Comparison of ENCODE assay signal across 21 cellular contexts in genomic region chr15:55715355-55716076, GRCh38. TPM values are rescaled to one million over a fixed set of nuclear protein-coding genes. Genes with fewer than 3 reads are reported as not detected.
DNase-seq lines count a peak whose midpoint lies in the region; ATAC-seq and TF ChIP-seq lines count a peak whose summit lies in the region.
"Had no signal": no experiment of that assay in that cellular context is flagged by ENCODE, and none has a peak within 500 bp of the region (broad histone marks: within the 10 kb centered on the region; RNA-seq: fewer than 3 reads in every experiment).

No MANE protein-coding gene starts in this region.

- no peak overlapping the region for H4K8ac ChIP-seq in neuronal stem cell (ENCODE audit: low read depth, low read length)

- no peak overlapping the region for H4K91ac ChIP-seq in neuronal stem cell (ENCODE audit: low read depth, low read length, poor library complexity)

- H3K36me3 ChIP-seq in GM23338 (ENCODE audit: insufficient read depth), result no peaks in the 10 kb centered on the region
- H3K36me3 ChIP-seq in adipocyte (ENCODE audit: control insufficient read depth, insufficient read depth, low read length, severe bottlenecking), result no peaks in the 10 kb centered on the region
- H3K36me3 ChIP-seq in neuronal stem cell (replicated peaks in 1 of 2; ENCODE audit: control insufficient read depth in 2 of 2, insufficient read depth in 2 of 2, low read length in 2 of 2), result peaks cover 5 to 87% of the 10 kb centered on the region in 2 donors
- no peaks in the 10 kb centered on the region for H3K36me3 ChIP-seq in stomach
- H3K36me3 ChIP-seq: SJSA1, thoracic aorta had no signal

- H3K4me3 Mint-ChIP-seq in GM23338, result peak overlapping the region; percentile 35; the same call in 2 of the 3 replicates
- H3K4me3 Mint-ChIP-seq: CD8-positive, alpha-beta T cell; T-helper 17 cell had no signal

- H2BK120ac ChIP-seq in neuronal stem cell (ENCODE audit: low read depth, low read length), result no peak overlapping the region

- H3K23ac ChIP-seq in neuronal stem cell (ENCODE audit: low read depth, low read length, poor library complexity), result no peak overlapping the region

- H3K27ac ChIP-seq in GM23338 (ENCODE audit: low read depth), result no peak overlapping the region
- H3K27ac ChIP-seq in neuronal stem cell (replicated peaks; ENCODE audit: low read length), result peak overlapping the region; percentile 51
- no peak overlapping the region for H3K27ac ChIP-seq in stomach
- H3K27ac ChIP-seq: SJSA1, thoracic aorta, VCaP had no signal

- peaks cover 18% of the 10 kb centered on the region for H3K36me3 Mint-ChIP-seq in GM23338 (ENCODE audit: low read depth)
- H3K36me3 Mint-ChIP-seq: CD8-positive, alpha-beta T cell had no signal

- H2AFZ ChIP-seq in GM23338, result no peak overlapping the region
- H2AFZ ChIP-seq in neuronal stem cell (ENCODE audit: low read length), result no peak overlapping the region

- no peak overlapping the region for H3K14ac ChIP-seq in neuronal stem cell (ENCODE audit: low read length)

- H3K79me2 ChIP-seq in GM23338 (replicated peaks; ENCODE audit: insufficient read depth), result no peaks in the 10 kb centered on the region

- peak overlapping the region; percentile 41 for H3K4me2 ChIP-seq in GM23338
- H3K4me2 ChIP-seq in neuronal stem cell (ENCODE audit: insufficient read depth, low read length, poor library complexity, severe bottlenecking), result no peak overlapping the region

- H3K4me1 Mint-ChIP-seq in GM23338, result peaks cover 28% of the 10 kb centered on the region

- DNase-seq in GM23338 (ENCODE audit: low spot score) (peak; percentile 74), adipocyte (ENCODE audit: low read depth) (peak; percentile 9), iPS-NIHi11 (ENCODE audit: low spot score) (peak; percentile 65), neuronal stem cell (ENCODE audit: low spot score) (no peak), stomach (no peak), superior temporal gyrus (ENCODE audit: extremely low spot score) (no peak), GM19238 (ENCODE audit: insufficient read length, low spot score) (no peak)
- no peak for DNase-seq in stimulated activated naive CD4-positive, alpha-beta T cell (lab: John Stamatoyannopoulos, UW)
- DNase-seq: activated CD4-positive, alpha-beta T cell treated with anti-CD3 and anti-CD28 coated beads, Interleukin-2, amount 50 U/mL, for 48 hours; activated gamma-delta T cell treated with Interleukin-2 at 50 U/mL for 16 hours; CD8-positive, alpha-beta T cell; cerebellar nuclear complex; kidney glomerular epithelial cell; midbrain; NCI-H1436; NCI-H2171 treated with DMSO at 0.1 percent for 48 hours; NCI-H748 treated with DMSO at 0.1 percent for 48 hours; T-helper 17 cell had no signal

- TF ChIP-seq EP300 in stomach (IDR thresholded peaks at IDR 0.05), result no peak

- H3K9ac ChIP-seq in adipocyte (ENCODE audit: low read length), result no peak overlapping the region
- no peak overlapping the region for H3K9ac ChIP-seq in neuronal stem cell (ENCODE audit: low read depth, low read length, poor library complexity)

- peaks cover 19% of the 10 kb centered on the region for H3K4me1 ChIP-seq in GM23338 (ENCODE audit: insufficient read depth)
- H3K4me1 ChIP-seq in adipocyte (ENCODE audit: control insufficient read depth, insufficient read depth, low read length), result peaks cover 2% of the 10 kb centered on the region
- H3K4me1 ChIP-seq in neuronal stem cell (ENCODE audit: control insufficient read depth in 2 of 2, insufficient read depth in 1 of 2, low read depth in 1 of 2, low read length in 2 of 2), result peaks cover 18 to 68% of the 10 kb centered on the region in 2 donors
- peaks cover 0 to 9% (median 0%) of the 10 kb centered on the region in 4 donors for H3K4me1 ChIP-seq in stomach
- H3K4me1 ChIP-seq: SJSA1 had no signal

- no peak for TF ChIP-seq POLR2A in stomach (IDR thresholded peaks at IDR 0.05)

- peaks cover 12% of the 10 kb centered on the region for H3K27me3 Mint-ChIP-seq in GM23338 (ENCODE audit: insufficient read depth, low read depth, poor library complexity)

- TF ChIP-seq CTCF in GM23338 (conservative IDR thresholded peaks at IDR 0.05; ENCODE audit: low read depth in 2 of 2) (no peak), stomach (IDR thresholded peaks at IDR 0.05) (no peak)

- H3K79me1 ChIP-seq in neuronal stem cell (ENCODE audit: low read depth, low read length), result no peaks in the 10 kb centered on the region

- peak; percentile 96 for ATAC-seq in GM23338
- ATAC-seq: CD8-positive, alpha-beta T cell; T-helper 17 cell had no signal

- H3K27me3 ChIP-seq in GM23338 (ENCODE audit: insufficient read depth), result peaks cover 32% of the 10 kb centered on the region
- H3K27me3 ChIP-seq in adipocyte (replicated peaks; ENCODE audit: control insufficient read depth, insufficient read depth, low read length), result no peaks in the 10 kb centered on the region
- H3K27me3 ChIP-seq in neuronal stem cell (ENCODE audit: control insufficient read depth in 3 of 3, insufficient read depth in 3 of 3, low read depth in 1 of 3, low read length in 3 of 3), result no peaks in the 10 kb centered on the region
- no peaks in the 10 kb centered on the region for H3K27me3 ChIP-seq in stomach
- H3K27me3 ChIP-seq: SJSA1 had no signal

- H4K20me1 ChIP-seq in GM23338 (replicated peaks; ENCODE audit: insufficient read depth), result no peaks in the 10 kb centered on the region

- no peak overlapping the region for H3K18ac ChIP-seq in neuronal stem cell (ENCODE audit: low read length)

- no peak overlapping the region for H3K4ac ChIP-seq in neuronal stem cell (ENCODE audit: low read length)

- no peak overlapping the region for H2BK5ac ChIP-seq in neuronal stem cell (ENCODE audit: low read length)

- no peaks in the 10 kb centered on the region for H3K9me2 ChIP-seq in GM23338 (ENCODE audit: insufficient read depth)

- no CpG with 5 or more reads among the region's 6 CpGs for WGBS in neuronal stem cell (ENCODE audit: extremely low coverage in 2 of 2, insufficient read length in 2 of 2, insufficient replicate concordance in 1 of 2), 2 donors
- WGBS in stomach, 5 donors, result 38 to 61% (median 47%) methylated on average over 6 of the region's 6 CpGs

- H2BK12ac ChIP-seq in neuronal stem cell (ENCODE audit: low read length), result no peak overlapping the region

- no peaks in the 10 kb centered on the region for H3F3A ChIP-seq in GM23338 (replicated peaks; ENCODE audit: low read depth)

- H2AK5ac ChIP-seq in neuronal stem cell (ENCODE audit: low read depth, low read length), result no peak overlapping the region

- H3K9me3 ChIP-seq in adipocyte (ENCODE audit: control insufficient read depth, low read length) (no peaks in the 10 kb centered on the region), neuronal stem cell (replicated peaks in 1 of 2; ENCODE audit: control insufficient read depth in 2 of 2, insufficient read depth in 1 of 2, low read depth in 1 of 2, low read length in 2 of 2) (peaks cover 0 to 6% of the 10 kb centered on the region in 2 donors), stomach (no peaks in the 10 kb centered on the region)
- H3K9me3 ChIP-seq: SJSA1, thoracic aorta had no signal

- intact Hi-C loops in stomach (cut with DNase I; ENCODE audit: low total_unique reads), result no loop called here

- no peak overlapping the region for H2BK15ac ChIP-seq in neuronal stem cell (ENCODE audit: low read length)

- H3K27ac Mint-ChIP-seq in GM23338, result no peak overlapping the region
- H3K27ac Mint-ChIP-seq: CD8-positive, alpha-beta T cell; T-helper 17 cell had no signal

- H3K9me3 Mint-ChIP-seq in GM23338, result peaks cover 15% of the 10 kb centered on the region
- H3K9me3 Mint-ChIP-seq: CD8-positive, alpha-beta T cell had no signal

- no peak overlapping the region for H3K4me3 ChIP-seq in GM23338
- H3K4me3 ChIP-seq in adipocyte (ENCODE audit: low read length), result no peak overlapping the region
- no peak overlapping the region for H3K4me3 ChIP-seq in neuronal stem cell (ENCODE audit: low read length in 2 of 2)
- H3K4me3 ChIP-seq in stomach, result no peak overlapping the region
- H3K4me3 ChIP-seq: SJSA1, thoracic aorta had no signal

TF ChIP-seq in GM23338, 12 proteins besides CTCF, POLR2A, EP300 and RAD21 (continues in another document):
- TF ChIP-seq EZH2phosphoT487 (IDR thresholded peaks at IDR 0.05; ENCODE audit: unreplicated experiment) (no peak), REST (IDR thresholded peaks at IDR 0.05; ENCODE audit: unreplicated experiment) (no peak), CREB1 (CRISPR knock-in tag; IDR thresholded peaks at IDR 0.05; ENCODE audit: low read depth) (no peak), STAT1 (IDR thresholded peaks at IDR 0.05; ENCODE audit: unreplicated experiment) (no peak)

RNA-seq across cellular contexts. Expression of gene PRTG, which starts 27.4 kb away (rescaled TPM):
- 2.3 and 3.4 TPM in 2 replicates for total RNA-seq in GM23338 (2014; rRNA removed; shearing (Covaris generic))
- polyA plus RNA-seq in GM23338 (2016; fragmentation: Nextera tagmentation; extraction: Ambion mirVana), result 0.63 and 0.70 TPM in 2 replicates
- 185 TPM for polyA plus RNA-seq in neuronal stem cell (2013, experiment 1 of 2)
- polyA plus RNA-seq in neuronal stem cell (2013, experiment 2 of 2), result 191 TPM
- total RNA-seq in stomach, result 10 to 100 TPM in 1 of 5 donors, under 1 TPM in 3, not detected in 1; under 0.01 to 12.3 (median 0.81) TPM
- polyA plus RNA-seq in stomach, result under 1 TPM in 2 of 3 donors, not detected in 1; under 0.01 to 0.53 TPM
- total RNA-seq: CD8-positive, alpha-beta T cell; T-helper 17 cell had no signal

Comparison
In these comparisons a context has a peak if more than half of its experiments do, and no peak if none do; other contexts are left out.
1. DNase-seq: peak in GM23338 (single experiment), adipocyte (single experiment) and iPS-NIHi11 (single experiment); none in neuronal stem cell (single experiment), stomach (single experiment), stimulated activated naive CD4-positive, alpha-beta T cell (0 of 6), superior temporal gyrus (single experiment) and GM19238 (single experiment).